ENCODE assay signal across 2 cellular contexts in the genomic region with DNA sequence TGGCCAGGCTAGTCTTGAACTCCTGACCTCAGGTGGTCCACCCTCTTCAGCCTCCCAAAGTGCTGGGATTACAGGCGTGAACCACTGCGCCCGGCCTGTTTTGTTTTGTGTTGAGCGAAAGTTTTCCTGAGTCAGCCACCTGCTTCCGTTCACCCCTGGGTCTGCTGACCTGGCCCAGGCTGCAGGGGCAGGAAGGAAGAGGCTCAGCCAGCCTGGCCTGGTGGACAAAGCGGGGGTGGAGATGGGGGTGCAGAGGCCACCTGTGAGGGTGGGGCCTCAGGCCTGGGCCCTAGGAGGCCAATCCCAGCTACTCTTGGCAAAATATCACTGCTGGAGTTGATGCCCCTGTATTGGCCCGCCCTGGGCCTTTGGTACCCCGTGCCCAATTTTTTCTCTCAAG. TPM values are rescaled to one million over a fixed set of nuclear protein-coding genes. Genes with fewer than 3 reads are reported as not detected.
"Had no signal": no experiment of that assay in that cellular context is flagged by ENCODE, and none has a peak within 500 bp of the region (broad histone marks: within the 10 kb centered on the region; RNA-seq: fewer than 3 reads in every experiment).

No MANE protein-coding gene starts in this region.

RNA-seq across cellular contexts. Expression of a gene that starts 3.7 kb away (rescaled TPM):
- total RNA-seq: osteocyte had no signal
- polyA plus RNA-seq: keratinocyte had no signal
